ENCODE assay signal across 19 cellular contexts in genomic region chr5:157801-158200, GRCh38. TPM values are rescaled to one million over a fixed set of nuclear protein-coding genes. Genes with fewer than 3 reads are reported as not detected.
"Had no signal": no experiment of that assay in that cellular context is flagged by ENCODE, and none has a peak within 500 bp of the region (broad histone marks: within the 10 kb centered on the region; RNA-seq: fewer than 3 reads in every experiment).

No MANE protein-coding gene starts in this region.

- H3K27me3 ChIP-seq: adrenal gland, cardiac muscle cell had no signal

- H3K4me1 ChIP-seq: adrenal gland, esophagus squamous epithelium had no signal

- H3K27ac ChIP-seq: adrenal gland, cardiac muscle cell, esophagus squamous epithelium had no signal

- H3K36me3 ChIP-seq: adrenal gland, esophagus squamous epithelium had no signal

- DNase-seq: activated CD4-positive, alpha-beta T cell treated with anti-CD3 and anti-CD28 coated beads, Interleukin-2, amount 10 ng/mL, durations not matched to agents 24 days and 14 days; activated CD4-positive, CD25-positive, alpha-beta regulatory T cell; activated CD8-positive, alpha-beta T cell treated with anti-CD3 and anti-CD28 coated beads, Interleukin-2, amount 10 ng/mL, durations not matched to agents 7 days and 5 days; esophagus squamous epithelium; immature natural killer cell; left cardiac atrium; midbrain; T-helper 2 cell had no signal

- H3K9me3 ChIP-seq: adrenal gland, esophagus squamous epithelium had no signal

- H3K4me3 ChIP-seq: adrenal gland, cardiac muscle cell, esophagus squamous epithelium, lung had no signal

- ATAC-seq: activated CD8-positive, alpha-beta T cell treated with anti-CD3 and anti-CD28 coated beads, Interleukin-2, amount 10 ng/mL, durations not matched to agents 7 days and 5 days; activated T-helper 17 cell treated with anti-CD3 and anti-CD28 coated beads, Interleukin-2, amount 50 U/mL, for 72 hours; left cardiac atrium; stimulated activated effector memory CD8-positive, alpha-beta T cell treated with anti-CD3 and anti-CD28 coated beads, Interleukin-12 subunit alpha, Interleukin-12 subunit beta, amount 100 ng/mL, for 72 hours had no signal

- FAIRE-seq: colon, TTC549 had no signal

RNA-seq across cellular contexts. Expression of gene LRRC14B, which starts 33.5 kb away (rescaled TPM):
- total RNA-seq: activated CD4-positive, alpha-beta T cell treated with anti-CD3 and anti-CD28 coated beads, Interleukin-2, amount 10 ng/mL, durations not matched to agents 24 days and 14 days; activated CD8-positive, alpha-beta T cell treated with anti-CD3 and anti-CD28 coated beads, Interleukin-2, amount 10 ng/mL, durations not matched to agents 7 days and 5 days; activated T-helper 17 cell treated with anti-CD3 and anti-CD28 coated beads, Interleukin-2, amount 50 U/mL, for 72 hours; adrenal gland; esophagus squamous epithelium; fibroblast of villous mesenchyme; osteocyte had no signal
- polyA plus RNA-seq: adrenal gland, immature natural killer cell, lung, neural cell, urinary bladder had no signal
